ENCODE assay signal across 23 cellular contexts in genomic region chr2:96526101-96526591, GRCh38. TPM values are rescaled to one million over a fixed set of nuclear protein-coding genes. Genes with fewer than 3 reads are reported as not detected.
DNase-seq lines count a peak whose midpoint lies in the region; ATAC-seq and TF ChIP-seq lines count a peak whose summit lies in the region.
"Had no signal": no experiment of that assay in that cellular context is flagged by ENCODE, and none has a peak within 500 bp of the region (broad histone marks: within the 10 kb centered on the region; RNA-seq: fewer than 3 reads in every experiment).

No MANE protein-coding gene starts in this region.

- H3K4me3 ChIP-seq in GM12865 (ENCODE audit: low read depth, low read length): peak overlapping the region; percentile 48; the same call in 1 of the 2 replicates

- no peak for DNase-seq in activated CD4-positive, alpha-beta T cell treated with anti-CD3 and anti-CD28 coated beads for 36 hours
- DNase-seq in activated CD4-positive, alpha-beta T cell treated with anti-CD3 and anti-CD28 coated beads, Interleukin-2, amount 50 U/mL, for 48 hours: no peak
- DNase-seq in GM12865 (ENCODE audit: low read depth) (no peak), T1000 (lab: John Stamatoyannopoulos, UW) (no peak), GOT3 (lab: John Stamatoyannopoulos, UW) (no peak)
- DNase-seq in activated CD8-positive, alpha-beta memory T cell treated with anti-CD3 and anti-CD28 coated beads, Interleukin-2, amount 10 ng/mL, durations not matched to agents 7 days and 5 days: no peak
- DNase-seq in natural killer cell treated with Interleukin-12 subunit alpha and Interleukin-12 subunit beta and Interleukin-15 and Interleukin-18, amount 100 ng/mL, for 72 hours (ENCODE audit: low spot score): no peak
- DNase-seq: adrenal gland; caudate nucleus; CD4-positive, alpha-beta memory T cell; NCI-H2029; occipital lobe; SHP77 treated with DMSO at 0.1 percent for 48 hours; stimulated activated CD4-positive, alpha-beta T cell treated with anti-CD3 and anti-CD28 coated beads, Interleukin-15, amount 100 ng/mL, for 24 hours; upper lobe of left lung had no signal

- no peak for ATAC-seq in activated CD4-positive, alpha-beta T cell treated with anti-CD3 and anti-CD28 coated beads for 36 hours
- no peak for ATAC-seq in activated CD8-positive, alpha-beta memory T cell treated with anti-CD3 and anti-CD28 coated beads, Interleukin-2, amount 10 ng/mL, durations not matched to agents 7 days and 5 days
- no peak for ATAC-seq in natural killer cell treated with Interleukin-12 subunit alpha and Interleukin-12 subunit beta and Interleukin-15 and Interleukin-18, amount 100 ng/mL, for 72 hours
- no peak for ATAC-seq in GM21515 (IDR thresholded peaks at IDR 0.05; ENCODE audit: unreplicated experiment)
- ATAC-seq: activated CD4-positive, CD25-positive, alpha-beta regulatory T cell treated with anti-CD3 and anti-CD28 coated beads, Interleukin-2, amount 50 U/mL, for 24 hours; HCT116; left lung; right cardiac atrium had no signal

- CTCF ChIA-PET in activated CD4-positive, alpha-beta T cell treated with anti-CD3 and anti-CD28 coated beads for 36 hours (lab: Charles Lee): interaction anchor here (1.0 to 2.9 kb wide), 6 partner anchors 9 to 53 kb away, joined by 3 to 30 read pairs (median 4); partner anchors contain the start of gene ARID5A
- CTCF ChIA-PET in activated CD8-positive, alpha-beta memory T cell treated with anti-CD3 and anti-CD28 coated beads, Interleukin-2, amount 10 ng/mL, durations not matched to agents 7 days and 5 days (lab: Charles Lee): interaction anchor here (0.8 to 7.6 kb wide), 6 partner anchors 9 to 119 kb away, joined by 3 to 70 read pairs (median 5); partner anchors contain the start of gene ARID5A

- H3K27ac Mint-ChIP-seq in activated CD4-positive, alpha-beta T cell treated with anti-CD3 and anti-CD28 coated beads for 36 hours: peak overlapping the region; percentile 49
- peak overlapping the region; percentile 32 for H3K27ac Mint-ChIP-seq in activated CD8-positive, alpha-beta memory T cell treated with anti-CD3 and anti-CD28 coated beads, Interleukin-2, amount 10 ng/mL, durations not matched to agents 7 days and 5 days
- H3K27ac Mint-ChIP-seq in natural killer cell treated with Interleukin-12 subunit alpha and Interleukin-12 subunit beta and Interleukin-15 and Interleukin-18, amount 100 ng/mL, for 72 hours: peak overlapping the region; percentile 94 to 95

- TF ChIP-seq CTCF in GM12865 (IDR thresholded peaks at IDR 0.05; ENCODE audit: insufficient read depth, low read depth, low read length, missing control alignments): no peak

- intact Hi-C loops in activated CD4-positive, alpha-beta T cell treated with anti-CD3 and anti-CD28 coated beads for 36 hours (cut with DNase I, micrococcal nuclease): loop anchor here in 1 of 2 experiments (5.0 kb wide), 1 partner anchor 184 kb away; no protein-coding TSS in a partner anchor

- POLR2A ChIA-PET in activated CD4-positive, alpha-beta T cell treated with anti-CD3 and anti-CD28 coated beads for 36 hours (lab: Charles Lee): interaction anchor here (1.1 to 6.2 kb wide), 4 partner anchors 8 to 28 kb away, joined by 3 to 144 read pairs (median 5); partner anchors contain the start of gene ARID5A

- peaks cover 80% of the 10 kb centered on the region for H3K4me1 Mint-ChIP-seq in activated CD4-positive, alpha-beta T cell treated with anti-CD3 and anti-CD28 coated beads for 36 hours
- H3K4me1 Mint-ChIP-seq in activated CD8-positive, alpha-beta memory T cell treated with anti-CD3 and anti-CD28 coated beads, Interleukin-2, amount 10 ng/mL, durations not matched to agents 7 days and 5 days: peaks cover 93% of the 10 kb centered on the region
- peaks cover 64 to 68% of the 10 kb centered on the region in 2 donors for H3K4me1 Mint-ChIP-seq in natural killer cell treated with Interleukin-12 subunit alpha and Interleukin-12 subunit beta and Interleukin-15 and Interleukin-18, amount 100 ng/mL, for 72 hours (ENCODE audit: low read depth in 2 of 2)

- H3K36me3 Mint-ChIP-seq in activated CD4-positive, alpha-beta T cell treated with anti-CD3 and anti-CD28 coated beads for 36 hours (ENCODE audit: low read depth): no peaks in the 10 kb centered on the region
- no peaks in the 10 kb centered on the region for H3K36me3 Mint-ChIP-seq in activated CD8-positive, alpha-beta memory T cell treated with anti-CD3 and anti-CD28 coated beads, Interleukin-2, amount 10 ng/mL, durations not matched to agents 7 days and 5 days
- no peaks in the 10 kb centered on the region for H3K36me3 Mint-ChIP-seq in natural killer cell treated with Interleukin-12 subunit alpha and Interleukin-12 subunit beta and Interleukin-15 and Interleukin-18, amount 100 ng/mL, for 72 hours
- H3K36me3 Mint-ChIP-seq: CD4-positive, alpha-beta memory T cell had no signal

- H3K27me3 Mint-ChIP-seq in activated CD4-positive, alpha-beta T cell treated with anti-CD3 and anti-CD28 coated beads for 36 hours: peaks cover 2% of the 10 kb centered on the region
- no peaks in the 10 kb centered on the region for H3K27me3 Mint-ChIP-seq in activated CD8-positive, alpha-beta memory T cell treated with anti-CD3 and anti-CD28 coated beads, Interleukin-2, amount 10 ng/mL, durations not matched to agents 7 days and 5 days
- H3K27me3 Mint-ChIP-seq in natural killer cell treated with Interleukin-12 subunit alpha and Interleukin-12 subunit beta and Interleukin-15 and Interleukin-18, amount 100 ng/mL, for 72 hours: no peaks in the 10 kb centered on the region
- H3K27me3 Mint-ChIP-seq: CD4-positive, alpha-beta memory T cell; stimulated activated naive CD8-positive, alpha-beta T cell treated with anti-CD3 and anti-CD28 coated beads, Interleukin-15, Interleukin-2, amounts not matched to agents 100 ng/mL and 50 ng/mL, for 24 hours had no signal

- H3K9me3 Mint-ChIP-seq in activated CD4-positive, alpha-beta T cell treated with anti-CD3 and anti-CD28 coated beads for 36 hours (ENCODE audit: low read depth): no peaks in the 10 kb centered on the region
- H3K9me3 Mint-ChIP-seq in activated CD8-positive, alpha-beta memory T cell treated with anti-CD3 and anti-CD28 coated beads, Interleukin-2, amount 10 ng/mL, durations not matched to agents 7 days and 5 days (ENCODE audit: low read depth): no peaks in the 10 kb centered on the region
- H3K9me3 Mint-ChIP-seq in natural killer cell treated with Interleukin-12 subunit alpha and Interleukin-12 subunit beta and Interleukin-15 and Interleukin-18, amount 100 ng/mL, for 72 hours: no peaks in the 10 kb centered on the region
- H3K9me3 Mint-ChIP-seq: CD4-positive, alpha-beta memory T cell; stimulated activated naive CD8-positive, alpha-beta T cell treated with anti-CD3 and anti-CD28 coated beads, Interleukin-15, Interleukin-2, amounts not matched to agents 100 ng/mL and 50 ng/mL, for 24 hours had no signal

- no peak overlapping the region for H3K4me3 Mint-ChIP-seq in activated CD4-positive, alpha-beta T cell treated with anti-CD3 and anti-CD28 coated beads for 36 hours
- no peak overlapping the region for H3K4me3 Mint-ChIP-seq in activated CD8-positive, alpha-beta memory T cell treated with anti-CD3 and anti-CD28 coated beads, Interleukin-2, amount 10 ng/mL, durations not matched to agents 7 days and 5 days
- no peak overlapping the region for H3K4me3 Mint-ChIP-seq in natural killer cell treated with Interleukin-12 subunit alpha and Interleukin-12 subunit beta and Interleukin-15 and Interleukin-18, amount 100 ng/mL, for 72 hours

RNA-seq across cellular contexts. Expression of gene ARID5A, which starts 10.4 kb away (rescaled TPM):
- total RNA-seq in activated CD4-positive, alpha-beta T cell treated with anti-CD3 and anti-CD28 coated beads for 36 hours: 100 to 1,000 TPM; 179 to 191 TPM
- 10 to 100 TPM; 57.9 to 70.5 TPM for total RNA-seq in activated CD8-positive, alpha-beta memory T cell treated with anti-CD3 and anti-CD28 coated beads, Interleukin-2, amount 10 ng/mL, durations not matched to agents 7 days and 5 days
- total RNA-seq in natural killer cell treated with Interleukin-12 subunit alpha and Interleukin-12 subunit beta and Interleukin-15 and Interleukin-18, amount 100 ng/mL, for 72 hours: 100 to 1,000 TPM in 1 of 2 donors, 10 to 100 TPM in 1; 81.4 to 115 TPM

RNA-seq across cellular contexts. Expression of gene NEURL3, which starts 21.0 kb away (rescaled TPM):
- total RNA-seq in activated CD4-positive, alpha-beta T cell treated with anti-CD3 and anti-CD28 coated beads for 36 hours: under 1 TPM; 0.33 to 0.41 TPM
- under 1 TPM; 0.38 to 0.52 TPM for total RNA-seq in activated CD8-positive, alpha-beta memory T cell treated with anti-CD3 and anti-CD28 coated beads, Interleukin-2, amount 10 ng/mL, durations not matched to agents 7 days and 5 days
- total RNA-seq in natural killer cell treated with Interleukin-12 subunit alpha and Interleukin-12 subunit beta and Interleukin-15 and Interleukin-18, amount 100 ng/mL, for 72 hours: under 1 TPM in 1 of 2 donors, not detected in 1; 0.64 TPM
- total RNA-seq: esophagus muscularis mucosa, NCI-H460 had no signal

Comparison
In these comparisons a context has a peak if more than half of its experiments do, and no peak if none do; other contexts are left out.
1. H3K27ac Mint-ChIP-seq: peak in every context shown above with its lines; median percentile 94 in natural killer cell treated with Interleukin-12 subunit alpha and Interleukin-12 subunit beta and Interleukin-15 and Interleukin-18, amount 100 ng/mL, for 72 hours; 49 in activated CD4-positive, alpha-beta T cell treated with anti-CD3 and anti-CD28 coated beads for 36 hours; 32 in activated CD8-positive, alpha-beta memory T cell treated with anti-CD3 and anti-CD28 coated beads, Interleukin-2, amount 10 ng/mL, durations not matched to agents 7 days and 5 days.